In the genomic region with DNA sequence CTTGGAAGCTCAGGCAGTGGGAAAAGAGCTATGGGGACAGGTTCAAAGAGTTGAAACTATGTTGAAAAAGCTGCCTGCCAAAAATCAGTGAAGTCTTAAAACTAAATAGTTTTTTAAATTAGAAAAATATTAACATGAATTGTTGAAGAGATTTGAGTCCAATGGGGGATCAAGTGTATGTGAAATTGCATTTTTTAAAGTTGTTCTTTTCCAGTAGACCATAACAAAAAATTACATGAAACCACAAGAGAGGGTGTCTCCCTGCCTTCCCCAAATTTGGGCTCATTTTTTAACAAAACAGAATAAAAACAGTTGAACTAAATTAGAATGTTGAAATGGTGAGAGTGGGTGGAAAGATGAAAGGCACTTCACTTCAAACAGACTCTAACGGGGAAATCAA, we compare ENCODE assay signal across 25 cellular contexts. TPM values are rescaled to one million over a fixed set of nuclear protein-coding genes. Genes with fewer than 3 reads are reported as not detected.
DNase-seq lines count a peak whose midpoint lies in the region; ATAC-seq, FAIRE-seq and TF ChIP-seq lines count a peak whose summit lies in the region.
"Had no signal": no experiment of that assay in that cellular context is flagged by ENCODE, and none has a peak within 500 bp of the region (broad histone marks: within the 10 kb centered on the region; RNA-seq: fewer than 3 reads in every experiment).

No MANE protein-coding gene starts in this region.

- H3K4me2 ChIP-seq in K562 (ENCODE audit: insufficient read depth, low read length): peak overlapping the region; percentile 61
- H3K4me2 ChIP-seq in hepatocyte: no peak overlapping the region
- H3K4me2 ChIP-seq: BLaER1 treated with 17β-estradiol and CSF1 and Interleukin-3, amounts not matched to agents 10 nM and 100 nM had no signal

- TF ChIP-seq CTCF in AG10803 (conservative IDR thresholded peaks at IDR 0.05; ENCODE audit: low read length) (no peak), K562 (IDR thresholded peaks at IDR 0.05 in 2 of 3, conservative IDR thresholded peaks at IDR 0.05 in 1 of 3; ENCODE audit: insufficient read depth in 2 of 3, low read depth in 1 of 3, low read length in 3 of 3) (no peak), uterus (IDR thresholded peaks at IDR 0.05) (no peak), hepatocyte (IDR thresholded peaks at IDR 0.05; ENCODE audit: poor library complexity) (no peak)

- H4K20me1 ChIP-seq in K562 (replicated peaks; ENCODE audit: control insufficient read depth, insufficient read depth, low read length) (no peaks in the 10 kb centered on the region), hepatocyte (ENCODE audit: insufficient read depth, poor library complexity, severe bottlenecking) (no peaks in the 10 kb centered on the region)
- H4K20me1 ChIP-seq: BLaER1 treated with 17β-estradiol and CSF1 and Interleukin-3, amounts not matched to agents 10 nM and 100 nM had no signal

- no peaks in the 10 kb centered on the region for H3K27me3 ChIP-seq in K562 (ENCODE audit: control insufficient read depth in 2 of 2, insufficient read depth in 2 of 2, low read length in 2 of 2)
- no peaks in the 10 kb centered on the region for H3K27me3 ChIP-seq in uterus
- no peaks in the 10 kb centered on the region for H3K27me3 ChIP-seq in hepatocyte
- H3K27me3 ChIP-seq: BE2C; BLaER1 treated with 17β-estradiol and CSF1 and Interleukin-3, amounts not matched to agents 10 nM and 100 nM had no signal

- ATAC-seq in K562: no peak
- ATAC-seq in natural killer cell treated with Interleukin-12 subunit alpha and Interleukin-12 subunit beta and Interleukin-15 and Interleukin-18, amount 100 ng/mL, for 72 hours: no peak

- no peak overlapping the region for H3K27ac Mint-ChIP-seq in natural killer cell treated with Interleukin-12 subunit alpha and Interleukin-12 subunit beta and Interleukin-15 and Interleukin-18, amount 100 ng/mL, for 72 hours
- H3K27ac Mint-ChIP-seq: CD14-positive monocyte; CD4-positive, alpha-beta T cell had no signal

- H2AFZ ChIP-seq in K562 (ENCODE audit: low read depth, low read length) (peak overlapping the region; percentile 86), hepatocyte (no peak overlapping the region)

- H3K9me1 ChIP-seq in K562 (ENCODE audit: control insufficient read depth, insufficient read depth, low read length): no peaks in the 10 kb centered on the region

- intact Hi-C loops in K562 (cut with micrococcal nuclease) (no loop called here), uterus (cut with DNase I; ENCODE audit: low total_unique reads) (no loop called here)

- H3K4me1 ChIP-seq in K562 (replicated peaks in 1 of 2; ENCODE audit: control insufficient read depth in 2 of 2, insufficient read depth in 2 of 2, low read length in 2 of 2): peaks cover 0 to 16% of the 10 kb centered on the region in 2 experiments; a peak in 3 of 5 replicates
- H3K4me1 ChIP-seq in uterus: no peaks in the 10 kb centered on the region
- H3K4me1 ChIP-seq in hepatocyte (ENCODE audit: insufficient read depth): no peaks in the 10 kb centered on the region
- H3K4me1 ChIP-seq: BLaER1 treated with 17β-estradiol and CSF1 and Interleukin-3, amounts not matched to agents 10 nM and 100 nM; HAP-1 had no signal

- CTCF ChIA-PET in K562 (lab: Yijun Ruan, JAX; ENCODE audit: low intra/inter-chr PET ratio): no interaction called here

- H3K9me3 ChIP-seq in K562 (replicated peaks; ENCODE audit: control insufficient read depth, insufficient read depth, low read depth, low read length): no peaks in the 10 kb centered on the region
- no peaks in the 10 kb centered on the region for H3K9me3 ChIP-seq in uterus
- H3K9me3 ChIP-seq in hepatocyte (ENCODE audit: low read depth): no peaks in the 10 kb centered on the region
- H3K9me3 ChIP-seq: BE2C; BLaER1 treated with 17β-estradiol and CSF1 and Interleukin-3, amounts not matched to agents 10 nM and 100 nM; HAP-1 had no signal

- H3K36me3 ChIP-seq in K562 (ENCODE audit: control insufficient read depth, insufficient read depth, low read length) (no peaks in the 10 kb centered on the region), uterus (no peaks in the 10 kb centered on the region), hepatocyte (replicated peaks; ENCODE audit: insufficient read depth, low read depth) (no peaks in the 10 kb centered on the region)
- H3K36me3 ChIP-seq: BE2C, HAP-1 had no signal

- H3K9ac ChIP-seq in K562 (ENCODE audit: insufficient read depth in 1 of 2, low read depth in 2 of 2, low read length in 2 of 2): peak overlapping the region in 1 of 2 experiments; percentile 57; a peak in 1 of 4 replicates
- H3K9ac ChIP-seq: BLaER1 treated with 17β-estradiol and CSF1 and Interleukin-3, amounts not matched to agents 10 nM and 100 nM had no signal

- no peaks in the 10 kb centered on the region for H3K9me2 ChIP-seq in hepatocyte (replicated peaks; ENCODE audit: insufficient read depth)

- WGBS in K562 (ENCODE audit: insufficient coverage, low coverage, missing lambda C conversion rate): 18% methylated on average over 1 of the region's 1 CpG
- WGBS in hepatocyte (ENCODE audit: low lambda C conversion rate, missing lambda C conversion rate): 50% methylated on average over 1 of the region's 1 CpG

- TF ChIP-seq POLR2A in K562 (conservative IDR thresholded peaks at IDR 0.05) (no peak), uterus (IDR thresholded peaks at IDR 0.05) (no peak)

- peaks cover 0 to 7% of the 10 kb centered on the region in 2 donors for H3K4me1 Mint-ChIP-seq in natural killer cell treated with Interleukin-12 subunit alpha and Interleukin-12 subunit beta and Interleukin-15 and Interleukin-18, amount 100 ng/mL, for 72 hours (ENCODE audit: low read depth in 2 of 2)
- H3K4me1 Mint-ChIP-seq: CD14-positive monocyte had no signal

- no peaks in the 10 kb centered on the region for H3K9me3 Mint-ChIP-seq in natural killer cell treated with Interleukin-12 subunit alpha and Interleukin-12 subunit beta and Interleukin-15 and Interleukin-18, amount 100 ng/mL, for 72 hours
- H3K9me3 Mint-ChIP-seq: HFFc6 had no signal

- peaks cover 7% of the 10 kb centered on the region for H3K36me3 Mint-ChIP-seq in natural killer cell treated with Interleukin-12 subunit alpha and Interleukin-12 subunit beta and Interleukin-15 and Interleukin-18, amount 100 ng/mL, for 72 hours

- BruUV-seq in K562 (replicated peaks; lab: Mats Ljungman, UMichigan): no TSS peak

- POLR2A ChIA-PET in K562 (lab: Yijun Ruan, JAX): interaction anchor here (1.0 to 1.2 kb wide), 2 partner anchors 11 to 13 kb away, joined by 3 to 4 read pairs; no protein-coding TSS in a partner anchor

- no peak for TF ChIP-seq RAD21 in K562 (CRISPR knock-in tag; conservative IDR thresholded peaks at IDR 0.05 in 1 of 2, IDR thresholded peaks at IDR 0.05 in 1 of 2)

- H3K27ac ChIP-seq in K562 (ENCODE audit: extremely low read depth, low read depth, low read length): peak overlapping the region; percentile 79
- no peak overlapping the region for H3K27ac ChIP-seq in uterus
- H3K27ac ChIP-seq in hepatocyte: no peak overlapping the region
- H3K27ac ChIP-seq: 22Rv1; BLaER1 treated with 17β-estradiol and CSF1 and Interleukin-3, amounts not matched to agents 10 nM and 100 nM had no signal

- H3K4me3 ChIP-seq in AG10803 (ENCODE audit: low read length) (no peak overlapping the region), K562 (no peak overlapping the region), uterus (no peak overlapping the region), hepatocyte (no peak overlapping the region)
- H3K4me3 ChIP-seq: BLaER1 treated with 17β-estradiol and CSF1 and Interleukin-3, amounts not matched to agents 10 nM and 100 nM; HAP-1 had no signal

- FAIRE-seq in K562 (lab: Jason Lieb, UNC): no peak
- FAIRE-seq: A204.1, D721Med, GM12892, H54 had no signal

- in situ Hi-C loops in K562 (cut with MboI): no loop called here

- no peak for TF ChIP-seq EP300 in K562 (IDR thresholded peaks at IDR 0.05; ENCODE audit: low read length)

- no peaks in the 10 kb centered on the region for H3K27me3 Mint-ChIP-seq in natural killer cell treated with Interleukin-12 subunit alpha and Interleukin-12 subunit beta and Interleukin-15 and Interleukin-18, amount 100 ng/mL, for 72 hours
- H3K27me3 Mint-ChIP-seq: CD4-positive, alpha-beta T cell; CD8-positive, alpha-beta memory T cell had no signal

- H3K4me3 Mint-ChIP-seq in natural killer cell treated with Interleukin-12 subunit alpha and Interleukin-12 subunit beta and Interleukin-15 and Interleukin-18, amount 100 ng/mL, for 72 hours: no peak overlapping the region
- H3K4me3 Mint-ChIP-seq: CD14-positive monocyte; CD4-positive, alpha-beta T cell; CD8-positive, alpha-beta memory T cell; HFFc6 had no signal

- DNase-seq in AG10803 (ENCODE audit: low read depth) (peak; percentile 17), K562 (ENCODE audit: extremely low read depth in 1 of 4, low spot score in 3 of 4) (no peak), fibroblast of gingiva (ENCODE audit: low read depth) (peak; percentile 48), putamen (ENCODE audit: low spot score) (peak; percentile 14), uterus (no peak), hepatocyte (ENCODE audit: low spot score) (no peak)
- DNase-seq in natural killer cell treated with Interleukin-12 subunit alpha and Interleukin-12 subunit beta and Interleukin-15 and Interleukin-18, amount 100 ng/mL, for 72 hours (ENCODE audit: low spot score): no peak
- DNase-seq: AML-193; BE2C; CD4-positive, alpha-beta T cell; CD8-positive, alpha-beta memory T cell; DMS 273 treated with DMSO at 0.1 percent for 48 hours; DMS79 treated with DMSO at 0.1 percent for 48 hours; GF-D8; GOT3; HFFc6 had no signal

- H3K79me2 ChIP-seq in K562 (ENCODE audit: control insufficient read depth, insufficient read depth, low read length) (no peaks in the 10 kb centered on the region), hepatocyte (peaks cover 3% of the 10 kb centered on the region)

RNA-seq across cellular contexts. Expression of a gene that starts 31.5 kb away (rescaled TPM):
- not detected in 2 replicates for total RNA-seq in K562 (2011; cell fraction: chromatin; rRNA removed; ENCODE audit: low replicate concordance)
- total RNA-seq in K562 (2011; cell fraction: nucleolus; rRNA removed): not detected in 2 replicates
- not detected in 2 replicates for total RNA-seq in K562 (2011; cell fraction: nucleoplasm; rRNA removed)
- total RNA-seq in K562 (2014; rRNA removed) (not detected in 2 replicates), K562 (2014; rRNA removed; fragmentation: Illumina TruSeq; extraction: Trizol) (not detected in 2 replicates), K562 (2015; rRNA removed; fragmentation: Illumina TruSeq; extraction: Trizol) (not detected in 2 replicates), K562 (2021) (not detected in 2 replicates), uterus (under 1 TPM in 1 of 4 donors, not detected in 3; 0.07 TPM), hepatocyte (0.04 and 0.07 TPM in 2 replicates)
- polyA plus RNA-seq in K562 (2011; rRNA removed) (not detected in 2 replicates), K562 (2014; fragmentation: Illumina TruSeq; extraction: Trizol) (0.06 TPM in 1 of 2 replicates, not detected in the other), K562 (2014; fragmentation: Nextera tagmentation; extraction: Ambion mirVana) (under 1 TPM in 1 of 2 experiments, not detected in 1; 0.08 TPM), K562 (2014; rRNA removed) (not detected in 2 replicates), hepatocyte (0.05 TPM in 1 of 2 replicates, not detected in the other)
- polyA plus RNA-seq in K562 (2011; cell fraction: cytosol; rRNA removed): not detected in 2 replicates
- not detected in 2 replicates for polyA plus RNA-seq in K562 (2011; cell fraction: nucleus; rRNA removed)
- polyA plus RNA-seq in K562 (2012): 0.07 TPM in 2 replicates
- polyA minus RNA-seq in K562 (2011; rRNA and poly(A)+ RNA removed): not detected in 2 replicates
- not detected in 2 replicates for polyA minus RNA-seq in K562 (2011; cell fraction: cytosol; rRNA and poly(A)+ RNA removed)
- polyA minus RNA-seq in K562 (2011; cell fraction: nucleus; rRNA and poly(A)+ RNA removed): not detected in 2 replicates
- total RNA-seq in natural killer cell treated with Interleukin-12 subunit alpha and Interleukin-12 subunit beta and Interleukin-15 and Interleukin-18, amount 100 ng/mL, for 72 hours: not detected
- total RNA-seq: CD4-positive, alpha-beta T cell; CD8-positive, alpha-beta memory T cell; G401 had no signal
- polyA plus RNA-seq: CD14-positive monocyte; CD8-positive, alpha-beta memory T cell had no signal

RNA-seq across cellular contexts. Expression of a gene that starts 56.7 kb away (rescaled TPM):
- total RNA-seq in K562 (2011; cell fraction: chromatin; rRNA removed; ENCODE audit: low replicate concordance): 6.5 and 14.2 TPM in 2 replicates
- total RNA-seq in K562 (2011; cell fraction: nucleolus; rRNA removed): 3.2 and 6.6 TPM in 2 replicates
- total RNA-seq in K562 (2011; cell fraction: nucleoplasm; rRNA removed): 4.0 and 7.6 TPM in 2 replicates
- total RNA-seq in K562 (2014; rRNA removed) (4.9 and 12.0 TPM in 2 replicates), K562 (2014; rRNA removed; fragmentation: Illumina TruSeq; extraction: Trizol) (16.3 and 22.2 TPM in 2 replicates), K562 (2015; rRNA removed; fragmentation: Illumina TruSeq; extraction: Trizol) (16.1 and 18.7 TPM in 2 replicates), K562 (2021) (28.5 and 31.8 TPM in 2 replicates), uterus (10 to 100 TPM in 1 of 4 donors, 1 to 10 TPM in 3; 2.6 to 37.8 (median 6.5) TPM), hepatocyte (10.3 and 11.4 TPM in 2 replicates)
- polyA plus RNA-seq in K562 (2011; rRNA removed) (18.3 and 19.6 TPM in 2 replicates), K562 (2014; fragmentation: Illumina TruSeq; extraction: Trizol) (14.5 and 22.2 TPM in 2 replicates), K562 (2014; fragmentation: Nextera tagmentation; extraction: Ambion mirVana) (10 to 100 TPM; 15.7 to 20.5 TPM), K562 (2014; rRNA removed) (15.9 and 20.7 TPM in 2 replicates), hepatocyte (27.8 and 39.2 TPM in 2 replicates)
- 6.7 and 14.1 TPM in 2 replicates for polyA plus RNA-seq in K562 (2011; cell fraction: cytosol; rRNA removed)
- polyA plus RNA-seq in K562 (2011; cell fraction: nucleus; rRNA removed): 7.0 and 8.7 TPM in 2 replicates
- polyA plus RNA-seq in K562 (2012): 17.9 and 43.2 TPM in 2 replicates
- 14.7 and 21.6 TPM in 2 replicates for polyA minus RNA-seq in K562 (2011; rRNA and poly(A)+ RNA removed)
- 11.6 and 19.5 TPM in 2 replicates for polyA minus RNA-seq in K562 (2011; cell fraction: cytosol; rRNA and poly(A)+ RNA removed)
- 13.5 and 17.3 TPM in 2 replicates for polyA minus RNA-seq in K562 (2011; cell fraction: nucleus; rRNA and poly(A)+ RNA removed)
- total RNA-seq in natural killer cell treated with Interleukin-12 subunit alpha and Interleukin-12 subunit beta and Interleukin-15 and Interleukin-18, amount 100 ng/mL, for 72 hours: 10 to 100 TPM; 28.4 to 33.9 TPM

Comparison
In these comparisons a context has a peak if more than half of its experiments do, and no peak if none do; other contexts are left out.
1. DNase-seq: peak in AG10803 (single experiment), fibroblast of gingiva (single experiment) and putamen (single experiment); none in K562 (0 of 4), uterus (0 of 2), natural killer cell treated with Interleukin-12 subunit alpha and Interleukin-12 subunit beta and Interleukin-15 and Interleukin-18, amount 100 ng/mL, for 72 hours (single experiment) and hepatocyte (single experiment).